In genomic region chr13:101875717-101876393, GRCh38 we compare ENCODE assay signal across 11 cellular contexts.
DNase-seq lines count a peak whose midpoint lies in the region; ATAC-seq and TF ChIP-seq lines count a peak whose summit lies in the region.
"Had no signal": no experiment of that assay in that cellular context is flagged by ENCODE, and none has a peak within 500 bp of the region (broad histone marks: within the 10 kb centered on the region; RNA-seq: fewer than 3 reads in every experiment).

No MANE protein-coding gene starts in this region.

- H3K27me3 ChIP-seq in adipocyte (replicated peaks; ENCODE audit: control insufficient read depth, insufficient read depth, low read length) (no peaks in the 10 kb centered on the region), left lung (no peaks in the 10 kb centered on the region)
- H3K27me3 ChIP-seq: transverse colon had no signal

- H3K27me3 Mint-ChIP-seq in endothelial cell (ENCODE audit: unreplicated experiment): no peaks in the 10 kb centered on the region

- no peak for TF ChIP-seq CTCF in left lung (IDR thresholded peaks at IDR 0.05)
- TF ChIP-seq CTCF in endothelial cell (IDR thresholded peaks at IDR 0.05; ENCODE audit: unreplicated experiment): no peak

- no peak overlapping the region for H3K27ac ChIP-seq in left lung
- H3K27ac ChIP-seq: transverse colon had no signal

- H3K4me3 ChIP-seq in adipocyte (ENCODE audit: low read length) (no peak overlapping the region), left lung (no peak overlapping the region)
- H3K4me3 ChIP-seq: transverse colon had no signal

- no peaks in the 10 kb centered on the region for H3K9me3 ChIP-seq in adipocyte (ENCODE audit: control insufficient read depth, low read length)
- no peaks in the 10 kb centered on the region for H3K9me3 ChIP-seq in left lung
- H3K9me3 ChIP-seq: transverse colon had no signal

- peak; percentile 18 for ATAC-seq in left lung
- no peak for ATAC-seq in GM18861 (IDR thresholded peaks at IDR 0.05; ENCODE audit: unreplicated experiment)
- ATAC-seq: left ventricle myocardium superior had no signal

- H3K36me3 ChIP-seq in adipocyte (ENCODE audit: control insufficient read depth, insufficient read depth, low read length, severe bottlenecking) (no peaks in the 10 kb centered on the region), left lung (no peaks in the 10 kb centered on the region)
- H3K36me3 ChIP-seq: transverse colon had no signal

- peaks cover 2% of the 10 kb centered on the region for H3K4me1 ChIP-seq in adipocyte (ENCODE audit: control insufficient read depth, insufficient read depth, low read length)
- no peaks in the 10 kb centered on the region for H3K4me1 ChIP-seq in left lung
- H3K4me1 ChIP-seq: transverse colon had no signal

- no peak overlapping the region for H3K27ac Mint-ChIP-seq in endothelial cell (ENCODE audit: unreplicated experiment)
- H3K27ac Mint-ChIP-seq: CD4-positive, alpha-beta memory T cell had no signal

- DNase-seq in DMS153 (lab: John Stamatoyannopoulos, UW): peak; percentile 99
- peak; percentile 80 for DNase-seq in NCI-H2029 treated with DMSO at 0.1 percent for 48 hours (lab: John Stamatoyannopoulos, UW)
- DNase-seq in adipocyte (ENCODE audit: low read depth): peak; percentile 78
- no peak for DNase-seq in left lung
- DNase-seq in activated CD8-positive, alpha-beta memory T cell treated with anti-CD3 and anti-CD28 coated beads, Interleukin-2, amount 50 U/mL, for 4 hours: no peak
- no peak for DNase-seq in endothelial cell (ENCODE audit: low spot score)
- DNase-seq in ureter (ENCODE audit: low spot score): no peak
- DNase-seq: CD4-positive, alpha-beta memory T cell; left ventricle myocardium superior; transverse colon had no signal

- H3K4me3 Mint-ChIP-seq in endothelial cell (ENCODE audit: unreplicated experiment): no peak overlapping the region

- H3K4me1 Mint-ChIP-seq in endothelial cell (ENCODE audit: unreplicated experiment): no peaks in the 10 kb centered on the region
- H3K4me1 Mint-ChIP-seq: CD4-positive, alpha-beta memory T cell had no signal

- H3K36me3 Mint-ChIP-seq in endothelial cell (ENCODE audit: low read depth, unreplicated experiment): no peaks in the 10 kb centered on the region
- H3K36me3 Mint-ChIP-seq: CD4-positive, alpha-beta memory T cell had no signal

- intact Hi-C loops in left lung (cut with DNase I): no loop called here

- H3K9me3 Mint-ChIP-seq in endothelial cell (ENCODE audit: unreplicated experiment): no peaks in the 10 kb centered on the region

- H3K9ac ChIP-seq in adipocyte (ENCODE audit: low read length): no peak overlapping the region

Comparison
In these comparisons a context has a peak if more than half of its experiments do, and no peak if none do; other contexts are left out.
1. DNase-seq: peak in DMS153 (single experiment), NCI-H2029 treated with DMSO at 0.1 percent for 48 hours (single experiment) and adipocyte (single experiment); none in left lung (0 of 2), activated CD8-positive, alpha-beta memory T cell treated with anti-CD3 and anti-CD28 coated beads, Interleukin-2, amount 50 U/mL, for 4 hours (single experiment), endothelial cell (single experiment) and ureter (single experiment).